21 cellular contexts compared by ENCODE assay signal in the genomic region with DNA sequence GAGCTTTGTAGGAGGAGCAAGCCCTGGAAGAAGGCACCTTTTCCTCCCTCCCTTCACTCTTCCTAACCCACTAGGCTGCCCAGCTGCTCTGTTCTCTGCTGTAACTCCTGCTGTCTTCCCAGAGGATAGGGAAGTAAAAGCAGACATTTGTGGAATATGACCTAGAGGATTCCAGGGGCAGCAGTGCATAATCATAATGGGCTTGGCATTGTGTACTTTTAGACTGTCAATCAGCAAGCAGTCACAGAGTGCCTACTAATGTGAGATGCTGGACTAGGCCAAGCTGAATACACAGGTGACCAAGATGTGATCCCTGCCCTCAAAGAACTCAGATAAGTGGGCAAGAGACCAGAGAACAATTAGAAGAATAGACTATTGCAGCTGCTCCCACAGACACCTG.
"Had no signal": no experiment of that assay in that cellular context is flagged by ENCODE, and none has a peak within 500 bp of the region (broad histone marks: within the 10 kb centered on the region; RNA-seq: fewer than 3 reads in every experiment).

No MANE protein-coding gene starts in this region.

- H3K36me3 ChIP-seq: adrenal gland, Peyer's patch had no signal

- H3K4me3 ChIP-seq: adrenal gland, K562, Peyer's patch had no signal

- H3K4me1 ChIP-seq: adrenal gland, Peyer's patch had no signal

- H3K9me3 ChIP-seq: adrenal gland, Peyer's patch had no signal

- H3K27me3 ChIP-seq: adrenal gland, Peyer's patch had no signal

- H3K27ac ChIP-seq: adrenal gland, RWPE1 had no signal

- FAIRE-seq: K562 had no signal

- ATAC-seq: activated CD8-positive, alpha-beta T cell treated with anti-CD3 and anti-CD28 coated beads, Interleukin-2, amount 10 ng/mL, durations not matched to agents 7 days and 5 days; K562; WTC11 had no signal

- DNase-seq: activated CD4-positive, alpha-beta T cell treated with anti-CD3 and anti-CD28 coated beads for 48 hours; activated CD4-positive, alpha-beta T cell treated with anti-CD3 and anti-CD28 coated beads, Interleukin-2, amount 50 U/mL, for 4 hours; activated CD4-positive, CD25-positive, alpha-beta regulatory T cell treated with anti-CD3 and anti-CD28 coated beads, Interleukin-2, amount 50 U/mL, for 72 hours; activated CD8-positive, alpha-beta memory T cell treated with anti-CD3 and anti-CD28 coated beads, Interleukin-2, amount 50 U/mL, for 48 hours; activated CD8-positive, alpha-beta T cell treated with anti-CD3 and anti-CD28 coated beads, Interleukin-2, amount 10 ng/mL, durations not matched to agents 7 days and 5 days; activated naive CD4-positive, alpha-beta T cell treated with anti-CD3 and anti-CD28 coated beads, Interleukin-2, amount 50 U/mL, for 16 hours; activated naive CD8-positive, alpha-beta T cell treated with anti-CD3 and anti-CD28 coated beads, Interleukin-2, amount 10 ng/mL, durations not matched to agents 7 days and 5 days; activated T-cell treated with anti-CD3 and anti-CD28 coated beads, Interleukin-2, amount 50 U/mL, for 1 hour; adrenal gland; Karpas-422; NCI-H1105 treated with DMSO at 0.1 percent for 48 hours; NCI-H1436 treated with DMSO at 0.1 percent for 48 hours; NCI-H1930; NCI-H345; NCI-H510A; Peyer's patch; SHP77; T-helper 9 cell had no signal
